Comparison of ENCODE assay signal across 15 cellular contexts in genomic region chr2:177324797-177325196, GRCh38.
DNase-seq lines count a peak whose midpoint lies in the region; ATAC-seq and TF ChIP-seq lines count a peak whose summit lies in the region.
"Had no signal": no experiment of that assay in that cellular context is flagged by ENCODE, and none has a peak within 500 bp of the region (broad histone marks: within the 10 kb centered on the region; RNA-seq: fewer than 3 reads in every experiment).

No MANE protein-coding gene starts in this region.

- no peaks in the 10 kb centered on the region for H3K9me2 ChIP-seq in hepatocyte (replicated peaks; ENCODE audit: insufficient read depth)

- H3K27me3 Mint-ChIP-seq in stimulated activated naive CD8-positive, alpha-beta T cell treated with anti-CD3 and anti-CD28 coated beads, Interleukin-15, amount 100 ng/mL, for 72 hours = no peaks in the 10 kb centered on the region

- H3K4me3 ChIP-seq in RWPE2 (ENCODE audit: severe bottlenecking) (no peak overlapping the region), hepatocyte (no peak overlapping the region), mucosa of descending colon (no peak overlapping the region)

- H3K36me3 ChIP-seq in RWPE2 (ENCODE audit: low read depth) (no peaks in the 10 kb centered on the region), hepatocyte (replicated peaks; ENCODE audit: insufficient read depth, low read depth) (no peaks in the 10 kb centered on the region), mucosa of descending colon (ENCODE audit: low read depth) (no peaks in the 10 kb centered on the region)

- H3K4me3 Mint-ChIP-seq in stimulated activated naive CD8-positive, alpha-beta T cell treated with anti-CD3 and anti-CD28 coated beads, Interleukin-15, amount 100 ng/mL, for 72 hours = no peak overlapping the region
- H3K4me3 Mint-ChIP-seq: CD14-positive monocyte had no signal

- no peak overlapping the region for H2AFZ ChIP-seq in hepatocyte

- H3K4me1 ChIP-seq in RWPE2 (ENCODE audit: insufficient read depth, poor library complexity, severe bottlenecking) = peaks cover 29% of the 10 kb centered on the region
- H3K4me1 ChIP-seq in hepatocyte (ENCODE audit: insufficient read depth) = peaks cover 15% of the 10 kb centered on the region
- H3K4me1 ChIP-seq in mucosa of descending colon (ENCODE audit: low read depth) = peaks cover 23% of the 10 kb centered on the region

- no peak overlapping the region for H3K4me2 ChIP-seq in hepatocyte

- peak overlapping the region; percentile 50 for H3K27ac ChIP-seq in RWPE2 (ENCODE audit: poor library complexity, severe bottlenecking)
- peak overlapping the region; percentile 22 for H3K27ac ChIP-seq in hepatocyte

- intact Hi-C loops in mucosa of descending colon (cut with DNase I, micrococcal nuclease) = no loop called here

- no peak for TF ChIP-seq CTCF in RWPE2 (IDR thresholded peaks at IDR 0.05; ENCODE audit: poor library complexity, severe bottlenecking)
- TF ChIP-seq CTCF in hepatocyte (IDR thresholded peaks at IDR 0.05; ENCODE audit: poor library complexity) = no peak
- TF ChIP-seq CTCF in mucosa of descending colon (IDR thresholded peaks at IDR 0.05) = no peak

- 65% methylated on average over 3 of the region's 3 CpGs for WGBS in hepatocyte (ENCODE audit: low lambda C conversion rate, missing lambda C conversion rate)

- no peak overlapping the region for H3K27ac Mint-ChIP-seq in stimulated activated naive CD8-positive, alpha-beta T cell treated with anti-CD3 and anti-CD28 coated beads, Interleukin-15, amount 100 ng/mL, for 72 hours
- H3K27ac Mint-ChIP-seq: CD14-positive monocyte had no signal

- no peaks in the 10 kb centered on the region for H3K79me2 ChIP-seq in hepatocyte

- no peaks in the 10 kb centered on the region for H4K20me1 ChIP-seq in hepatocyte (ENCODE audit: insufficient read depth, poor library complexity, severe bottlenecking)

- H3K9me3 ChIP-seq in RWPE2 (ENCODE audit: severe bottlenecking) = no peaks in the 10 kb centered on the region
- no peaks in the 10 kb centered on the region for H3K9me3 ChIP-seq in hepatocyte (ENCODE audit: low read depth)
- no peaks in the 10 kb centered on the region for H3K9me3 ChIP-seq in mucosa of descending colon

- DNase-seq in MV-4-11 (lab: John Stamatoyannopoulos, UW) (peak; percentile 5), RWPE2 (ENCODE audit: low spot score) (no peak), hepatocyte (ENCODE audit: low spot score) (no peak), mucosa of descending colon (no peak), NCI-H526 (lab: John Stamatoyannopoulos, UW) (no peak), DMS153 (lab: John Stamatoyannopoulos, UW) (no peak)
- DNase-seq in stimulated activated naive CD8-positive, alpha-beta T cell treated with anti-CD3 and anti-CD28 coated beads, Interleukin-15, amount 100 ng/mL, for 72 hours = no peak
- DNase-seq: AML-193, COR-L47, NCI-H1436 treated with DMSO at 0.1 percent for 48 hours, NCI-H2029 treated with DMSO at 0.1 percent for 48 hours, NCI-H510A treated with DMSO at 0.1 percent for 48 hours, SHP77 had no signal

- ATAC-seq in RWPE2 (ENCODE audit: low read depth) (no peak), mucosa of descending colon (peak; percentile 41), GM19395 (IDR thresholded peaks at IDR 0.05; ENCODE audit: unreplicated experiment) (no peak)
- ATAC-seq in stimulated activated naive CD8-positive, alpha-beta T cell treated with anti-CD3 and anti-CD28 coated beads, Interleukin-15, amount 100 ng/mL, for 72 hours = no peak

- H3K27me3 ChIP-seq in RWPE2 (ENCODE audit: insufficient read depth, poor library complexity, severe bottlenecking) (no peaks in the 10 kb centered on the region), hepatocyte (no peaks in the 10 kb centered on the region)

- H3K9me3 Mint-ChIP-seq in stimulated activated naive CD8-positive, alpha-beta T cell treated with anti-CD3 and anti-CD28 coated beads, Interleukin-15, amount 100 ng/mL, for 72 hours = no peaks in the 10 kb centered on the region

- peaks cover 6% of the 10 kb centered on the region for H3K4me1 Mint-ChIP-seq in stimulated activated naive CD8-positive, alpha-beta T cell treated with anti-CD3 and anti-CD28 coated beads, Interleukin-15, amount 100 ng/mL, for 72 hours
